8 cellular contexts compared by ENCODE assay signal in genomic region chr1:169106095-169106920, GRCh38. TPM values are rescaled to one million over a fixed set of nuclear protein-coding genes. Genes with fewer than 3 reads are reported as not detected.
DNase-seq lines count a peak whose midpoint lies in the region; ATAC-seq and TF ChIP-seq lines count a peak whose summit lies in the region.

TSS of gene ATP1B1 (plus strand) at chr1:169106690. CDS start at chr1:169106830, 140 bp downstream.

- CTCF ChIA-PET in PC-9 (lab: Charles Lee): interaction anchor here (0.7 kb wide), 1 partner anchor 199 kb away, joined by 3 read pairs; no protein-coding TSS in a partner anchor

- H3K27me3 ChIP-seq in PC-9 (ENCODE audit: insufficient read depth, low read depth): no peaks in the 10 kb centered on the region
- H3K27me3 ChIP-seq in esophagus muscularis mucosa: no peaks in the 10 kb centered on the region

- H3K4me1 ChIP-seq in PC-9 (replicated peaks; ENCODE audit: insufficient read depth) (peaks cover 48% of the 10 kb centered on the region), esophagus muscularis mucosa (peaks cover 38 to 70% (median 66%) of the 10 kb centered on the region in 4 donors)

- TF ChIP-seq CTCF in PC-9 (conservative IDR thresholded peaks at IDR 0.05) (peak; percentile 72), esophagus muscularis mucosa (IDR thresholded peaks at IDR 0.05) (peak; percentile 69 to 73 (median 72))

- TF ChIP-seq EP300 in esophagus muscularis mucosa (IDR thresholded peaks at IDR 0.05): no peak

- peak within 1 kb of the TSS; percentile 74 for H2AFZ ChIP-seq in PC-9

- H3K36me3 ChIP-seq in PC-9 (ENCODE audit: low read depth) (peaks cover 3% of the 10 kb centered on the region), esophagus muscularis mucosa (peaks cover 0 to 1% (median 0%) of the 10 kb centered on the region in 4 donors)

- H3K27ac ChIP-seq in PC-9 (peak within 1 kb of the TSS; percentile 83), esophagus muscularis mucosa (replicated peaks in 1 of 4) (peak within 1 kb of the TSS; percentile 90 to 98 (median 96))

- DNase-seq in DMS79 (lab: John Stamatoyannopoulos, UW) (peak; percentile 85), PC-9 (peak; percentile 74 to 95), esophagus muscularis mucosa (ENCODE audit: extremely low spot score) (no peak), myocyte (ENCODE audit: low read depth) (peak; percentile 90)
- DNase-seq in Jurkat, Clone E6-1 (ENCODE audit: low read depth, low spot score): peak; percentile 54
- peak; percentile 87 to 89 for DNase-seq in activated T-cell treated with anti-CD3 and anti-CD28 coated beads, Interleukin-2, amount 50 U/mL, for 48 hours
- peak; percentile 65 to 66 for DNase-seq in stimulated activated CD8-positive, alpha-beta memory T cell treated with anti-CD3 and anti-CD28 coated beads, Interleukin-7, amount 100 ng/mL, for 48 hours (ENCODE audit: extremely low read depth in 1 of 2, low read depth in 1 of 2)

- WGBS in esophagus muscularis mucosa: 0% methylated on average over 3 of the region's 100 CpGs

- peaks cover 25% of the 10 kb centered on the region for H3F3A ChIP-seq in PC-9 (ENCODE audit: insufficient read depth, low read depth)

- peak; percentile 88 for TF ChIP-seq POLR2A in esophagus muscularis mucosa (IDR thresholded peaks at IDR 0.05; ENCODE audit: low read depth)

- peak; percentile 81 for ATAC-seq in GM21619 (IDR thresholded peaks at IDR 0.05; ENCODE audit: unreplicated experiment)

- peaks cover 48% of the 10 kb centered on the region for H3K79me2 ChIP-seq in PC-9 (ENCODE audit: low read depth)

- H3K9me2 ChIP-seq in PC-9 (ENCODE audit: insufficient read depth): no peaks in the 10 kb centered on the region

- intact Hi-C loops in PC-9 (cut with micrococcal nuclease; ENCODE audit: unreplicated experiment) (loop anchor here (1.0 to 10.0 kb wide), 5 partner anchors 132 to 804 kb away; partner anchors contain the start of genes BLZF1 and NME7), esophagus muscularis mucosa (cut with DNase I) (loop anchor here (5.0 to 10.0 kb wide), 4 partner anchors 378 to 762 kb away; partner anchors contain the start of gene SLC19A2)

- H3K4me2 ChIP-seq in PC-9: peak within 1 kb of the TSS; percentile 94

- H4K20me1 ChIP-seq in PC-9 (ENCODE audit: insufficient read depth): no peaks in the 10 kb centered on the region

- peak within 1 kb of the TSS; percentile 68 for H3K4me3 ChIP-seq in Jurkat, Clone E6-1 (ENCODE audit: low read length)
- H3K4me3 ChIP-seq in PC-9 (peak within 1 kb of the TSS; percentile 99), esophagus muscularis mucosa (peak within 1 kb of the TSS; percentile 68 to 98 (median 93))

- POLR2A ChIA-PET in PC-9 (lab: Charles Lee; ENCODE audit: unreplicated experiment): interaction anchor here (0.6 to 0.8 kb wide), 4 partner anchors 11 to 470 kb away, joined by 3 to 5 read pairs (median 4); no protein-coding TSS in a partner anchor

- H3K9me3 ChIP-seq in PC-9 (ENCODE audit: insufficient read depth, low read depth): no peaks in the 10 kb centered on the region
- no peaks in the 10 kb centered on the region for H3K9me3 ChIP-seq in esophagus muscularis mucosa

- BruUV-seq in PC-9 (replicated peaks; lab: Mats Ljungman, UMichigan): no TSS peak

RNA-seq across cellular contexts. Expression of gene ATP1B1, which starts in this region (rescaled TPM):
- 5.6 TPM for polyA plus RNA-seq in Jurkat, Clone E6-1 (2012; ENCODE audit: insufficient read depth, insufficient read length)
- 110 and 113 TPM in 2 replicates for total RNA-seq in PC-9 (2021)
- 10 to 100 TPM; 69.4 to 88.6 (median 78.3) TPM for total RNA-seq in esophagus muscularis mucosa
- 25.7 and 63.9 TPM in 2 replicates for total RNA-seq in myocyte
- 31.2 TPM for polyA plus RNA-seq in myocyte (2012)
